1 cellular context compared by ENCODE assay signal in genomic region chr11:33736148-33736809, GRCh38.
A peak's percentile ranks its signal among the peaks of the same experiment; 100 is the strongest.
TF ChIP-seq lines count a peak whose summit lies in the region.

CD59 (minus strand) TSS chr11:33736423; CDS start chr11:33722445, 13,978 bp downstream.

TF ChIP-seq in HepG2, 621 proteins besides CTCF, POLR2A, EP300 and RAD21 (continued from another document and continues in another):
- TF ChIP-seq PATZ1 (CRISPR knock-in tag; IDR thresholded peaks at IDR 0.05) = peak; percentile 77; the same call in 1 of the 2 replicates
- TF ChIP-seq TRIM22 (IDR thresholded peaks at IDR 0.05) = no peak
- no peak for TF ChIP-seq ZBTB34 (CRISPR knock-in tag; IDR thresholded peaks at IDR 0.05)
- TF ChIP-seq ZNF235 (CRISPR knock-in tag; IDR thresholded peaks at IDR 0.05; ENCODE audit: borderline replicate concordance) = no peak
- TF ChIP-seq ZNF558 (CRISPR knock-in tag; IDR thresholded peaks at IDR 0.05; ENCODE audit: borderline replicate concordance) = peak; percentile 19; the same call in 1 of the 2 replicates
- no peak for TF ChIP-seq MLLT10 (CRISPR knock-in tag; IDR thresholded peaks at IDR 0.05)
- TF ChIP-seq ZNF891 (CRISPR knock-in tag; IDR thresholded peaks at IDR 0.05) = peak; percentile 17; the same call in 1 of the 2 replicates
- peak; percentile 70 for TF ChIP-seq ZBTB7B (CRISPR knock-in tag; IDR thresholded peaks at IDR 0.05)
- TF ChIP-seq ZNF264 (CRISPR knock-in tag; IDR thresholded peaks at IDR 0.05) = 0 out of 2 replicates have a peak, but pooled peaks have one; percentile 11
- peak; percentile 75; the same call in 1 of the 2 replicates for TF ChIP-seq E2F2 (CRISPR knock-in tag; IDR thresholded peaks at IDR 0.05; ENCODE audit: borderline replicate concordance)
- TF ChIP-seq NKX3-1 (CRISPR knock-in tag; IDR thresholded peaks at IDR 0.05) = 0 out of 2 replicates have a peak, but pooled peaks have one; percentile 46
- no peak; the same call in 1 of the 2 replicates for TF ChIP-seq SALL2 (CRISPR knock-in tag; IDR thresholded peaks at IDR 0.05)
- 0 out of 2 replicates have a peak, but pooled peaks have one; percentile 41 for TF ChIP-seq KLF6 (CRISPR knock-in tag; IDR thresholded peaks at IDR 0.05)
- 0 out of 4 replicates have a peak, but pooled peaks of 1 of the 2 experiments have one; percentile 21 for TF ChIP-seq KLF16 (CRISPR knock-in tag; IDR thresholded peaks at IDR 0.05)
- TF ChIP-seq SMAD3 (CRISPR knock-in tag; IDR thresholded peaks at IDR 0.05) = peak; percentile 41; the same call in 1 of the 2 replicates
- peak; percentile 45; the same call in 1 of the 2 replicates for TF ChIP-seq MED1 (CRISPR knock-in tag; IDR thresholded peaks at IDR 0.05)
- no peak for TF ChIP-seq CBX1 (IDR thresholded peaks at IDR 0.05; ENCODE audit: low read depth)
- TF ChIP-seq ZBTB42 (CRISPR knock-in tag; IDR thresholded peaks at IDR 0.05) = no peak
- TF ChIP-seq ZNF382 (CRISPR knock-in tag; IDR thresholded peaks at IDR 0.05; ENCODE audit: borderline replicate concordance) = no peak
- TF ChIP-seq ZNF431 (CRISPR knock-in tag; IDR thresholded peaks at IDR 0.05; ENCODE audit: borderline replicate concordance, low read depth) = peak; percentile 57; the same call in 1 of the 2 replicates
- no peak for TF ChIP-seq EED (CRISPR knock-in tag; IDR thresholded peaks at IDR 0.05)
- no peak for TF ChIP-seq ZNF724P (CRISPR knock-in tag; IDR thresholded peaks at IDR 0.05; ENCODE audit: borderline replicate concordance)
- no peak for TF ChIP-seq ZBTB38 (CRISPR knock-in tag; IDR thresholded peaks at IDR 0.05)
- TF ChIP-seq ZNF781 (CRISPR knock-in tag; IDR thresholded peaks at IDR 0.05; ENCODE audit: borderline replicate concordance, not compliant biosample characterization) = peak; percentile 70
- TF ChIP-seq HMG20B (CRISPR knock-in tag; conservative IDR thresholded peaks at IDR 0.05) = no peak
- TF ChIP-seq HNF1A (IDR thresholded peaks at IDR 0.05; ENCODE audit: low read depth) = no peak
- TF ChIP-seq HNF1A (CRISPR knock-in tag; IDR thresholded peaks at IDR 0.05; ENCODE audit: borderline replicate concordance) = no peak
- TF ChIP-seq HMGXB4 (CRISPR knock-in tag; IDR thresholded peaks at IDR 0.05; ENCODE audit: borderline replicate concordance in 1 of 2, low read depth in 1 of 2) = peak; percentile 51 to 53; a peak in 3 of 4 replicates
- peak; percentile 74; the same call in 1 of the 2 replicates for TF ChIP-seq TAF1 (CRISPR knock-in tag; IDR thresholded peaks at IDR 0.05)
- TF ChIP-seq ZNF792 (CRISPR knock-in tag; IDR thresholded peaks at IDR 0.05) = 0 out of 2 replicates have a peak, but pooled peaks have one; percentile 43
- TF ChIP-seq CBX2 (IDR thresholded peaks at IDR 0.05; ENCODE audit: low read depth, low read length) = no peak
- TF ChIP-seq CBX2 (CRISPR knock-in tag; IDR thresholded peaks at IDR 0.05; ENCODE audit: low read depth) = no peak
- TF ChIP-seq MED13 (CRISPR knock-in tag; IDR thresholded peaks at IDR 0.05) = peak; percentile 61; the same call in 1 of the 2 replicates
- TF ChIP-seq FOXJ3 (CRISPR knock-in tag; IDR thresholded peaks at IDR 0.05; ENCODE audit: borderline replicate concordance) = no peak
- no peak for TF ChIP-seq ZSCAN9 (CRISPR knock-in tag; IDR thresholded peaks at IDR 0.05; ENCODE audit: borderline replicate concordance)
- no peak for TF ChIP-seq AFF4 (CRISPR knock-in tag; IDR thresholded peaks at IDR 0.05)
- 0 out of 2 replicates have a peak, but pooled peaks have one; percentile 39 for TF ChIP-seq ZFP62 (CRISPR knock-in tag; IDR thresholded peaks at IDR 0.05)
- TF ChIP-seq MLX (CRISPR knock-in tag; IDR thresholded peaks at IDR 0.05) = no peak
- TF ChIP-seq ZBTB7A (CRISPR knock-in tag; IDR thresholded peaks at IDR 0.05) = no peak
- no peak for TF ChIP-seq ZNF841 (CRISPR knock-in tag; IDR thresholded peaks at IDR 0.05; ENCODE audit: borderline replicate concordance)
- TF ChIP-seq JUN (CRISPR knock-in tag; IDR thresholded peaks at IDR 0.05) = no peak
- peak; percentile 81 for TF ChIP-seq RBM39 (IDR thresholded peaks at IDR 0.05; ENCODE audit: low read depth, low read length, poor library complexity, severe bottlenecking)
